ENCODE assay signal across 17 cellular contexts in the genomic region with DNA sequence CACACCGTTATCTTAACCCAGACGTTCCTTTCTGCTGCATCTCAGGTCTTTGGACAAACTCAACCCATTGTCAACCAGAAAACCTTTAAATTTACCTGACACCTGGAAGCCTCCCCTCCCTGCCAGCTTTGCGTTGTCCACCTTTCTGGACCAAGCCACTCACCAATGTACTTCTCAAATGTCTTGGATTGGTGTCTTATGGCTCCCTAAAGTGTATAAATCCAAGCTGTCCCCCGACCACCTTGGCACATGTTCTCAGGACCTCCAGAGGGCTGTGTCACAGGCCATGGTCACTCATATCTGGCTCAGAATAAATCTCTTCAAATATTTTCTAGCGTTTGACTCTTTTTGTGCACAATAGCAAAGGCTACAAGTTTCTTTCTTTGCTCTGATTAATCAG.
A peak's percentile ranks its signal among the peaks of the same experiment; 100 is the strongest.
DNase-seq lines count a peak whose midpoint lies in the region; ATAC-seq and TF ChIP-seq lines count a peak whose summit lies in the region.
"Had no signal": no experiment of that assay in that cellular context is flagged by ENCODE, and none has a peak within 500 bp of the region (broad histone marks: within the 10 kb centered on the region; RNA-seq: fewer than 3 reads in every experiment).

No MANE protein-coding gene starts in this region.

- POLR2A ChIA-PET in T-cell (lab: Charles Lee): no interaction called here

- H2BK12ac ChIP-seq in neuronal stem cell (ENCODE audit: low read length): no peak overlapping the region

- H2AK5ac ChIP-seq in neuronal stem cell (ENCODE audit: low read depth, low read length): peak overlapping the region; percentile 9

- ATAC-seq in left ventricle myocardium superior (no peak), heart right ventricle (no peak), T-cell (replicated peaks in 1 of 4) (no peak)
- no peak for ATAC-seq in stimulated activated effector memory CD8-positive, alpha-beta T cell treated with anti-CD3 and anti-CD28 coated beads, Interleukin-12 subunit alpha, Interleukin-12 subunit beta, amount 100 ng/mL, for 72 hours
- no peak for ATAC-seq in activated T-cell treated with anti-CD3 and anti-CD28 coated beads, Interleukin-2, amount 50 U/mL, for 4 hours
- ATAC-seq: A549 had no signal

- peak overlapping the region; percentile 7 for H3K27ac Mint-ChIP-seq in stimulated activated effector memory CD8-positive, alpha-beta T cell treated with anti-CD3 and anti-CD28 coated beads, Interleukin-12 subunit alpha, Interleukin-12 subunit beta, amount 100 ng/mL, for 72 hours
- H3K27ac Mint-ChIP-seq in T-cell: no peak overlapping the region
- H3K27ac Mint-ChIP-seq: H9 had no signal

- no peaks in the 10 kb centered on the region for H3K36me3 ChIP-seq in heart right ventricle
- H3K36me3 ChIP-seq in neuronal stem cell (replicated peaks in 1 of 2; ENCODE audit: control insufficient read depth in 2 of 2, insufficient read depth in 2 of 2, low read length in 2 of 2): no peaks in the 10 kb centered on the region
- H3K36me3 ChIP-seq: BLaER1 had no signal

- H4K91ac ChIP-seq in neuronal stem cell (ENCODE audit: low read depth, low read length, poor library complexity): no peak overlapping the region

- peak; percentile 6 for DNase-seq in left ventricle myocardium superior
- DNase-seq in heart right ventricle: no peak
- DNase-seq in neuronal stem cell (ENCODE audit: low spot score): no peak
- no peak for DNase-seq in stimulated activated effector memory CD8-positive, alpha-beta T cell treated with anti-CD3 and anti-CD28 coated beads, Interleukin-12 subunit alpha, Interleukin-12 subunit beta, amount 100 ng/mL, for 72 hours (ENCODE audit: low spot score in 2 of 2)
- DNase-seq in epidermal melanocyte (ENCODE audit: insufficient read length, low spot score): no peak
- no peak for DNase-seq in activated T-cell treated with anti-CD3 and anti-CD28 coated beads, Interleukin-2, amount 50 U/mL, for 4 hours
- no peak for DNase-seq in T-cell
- DNase-seq: CD4-positive, alpha-beta memory T cell; DMS153; DMS79; GDM1; GOT3; H9 had no signal

- H3K4me3 ChIP-seq in heart right ventricle: no peak overlapping the region
- H3K4me3 ChIP-seq in neuronal stem cell (ENCODE audit: low read length in 2 of 2): no peak overlapping the region
- H3K4me3 ChIP-seq: A549, BLaER1 had no signal

- no peak overlapping the region for H3K4ac ChIP-seq in neuronal stem cell (ENCODE audit: low read length)

- H3K9ac ChIP-seq in neuronal stem cell (ENCODE audit: low read depth, low read length, poor library complexity): no peak overlapping the region
- H3K9ac ChIP-seq: BLaER1 had no signal

- H3K14ac ChIP-seq in neuronal stem cell (ENCODE audit: low read length): no peak overlapping the region

- no peak overlapping the region for H2BK120ac ChIP-seq in neuronal stem cell (ENCODE audit: low read depth, low read length)

- H3K27me3 Mint-ChIP-seq in activated T-cell treated with anti-CD3 and anti-CD28 coated beads, Interleukin-2, amount 50 U/mL, for 4 hours (ENCODE audit: low read depth): no peaks in the 10 kb centered on the region
- H3K27me3 Mint-ChIP-seq in T-cell: peaks cover 5% of the 10 kb centered on the region in 2 donors

- no peak overlapping the region for H3K27ac ChIP-seq in heart right ventricle
- no peak overlapping the region for H3K27ac ChIP-seq in neuronal stem cell (replicated peaks; ENCODE audit: low read length)
- H3K27ac ChIP-seq: 22Rv1, A549, BLaER1 had no signal

- H3K18ac ChIP-seq in neuronal stem cell (ENCODE audit: low read length): no peak overlapping the region

- intact Hi-C loops in left ventricle myocardium superior (cut with micrococcal nuclease) (no loop called here), heart right ventricle (cut with DNase I) (loop anchor here in 6 of 10 donors (5.0 to 10.0 kb wide), 6 partner anchors 74 to 251 kb away; a partner anchor contains a TSS)

- H3K23ac ChIP-seq in neuronal stem cell (ENCODE audit: low read depth, low read length, poor library complexity): no peak overlapping the region

- TF ChIP-seq CTCF in heart right ventricle (IDR thresholded peaks at IDR 0.05): no peak

- 75 to 89% methylated on average over 5 of the region's 5 CpGs for WGBS in heart right ventricle, 2 donors
- WGBS in neuronal stem cell (ENCODE audit: extremely low coverage in 2 of 2, insufficient read length in 2 of 2, insufficient replicate concordance in 1 of 2), 2 donors: no CpG with 5 or more reads among the region's 5 CpGs

- H3K79me1 ChIP-seq in neuronal stem cell (ENCODE audit: low read depth, low read length): no peaks in the 10 kb centered on the region

- H3K27me3 ChIP-seq in heart right ventricle (no peaks in the 10 kb centered on the region), neuronal stem cell (ENCODE audit: control insufficient read depth in 3 of 3, insufficient read depth in 3 of 3, low read depth in 1 of 3, low read length in 3 of 3) (peaks cover 0 to 9% (median 0%) of the 10 kb centered on the region in 3 experiments)
- H3K27me3 ChIP-seq: BLaER1 had no signal

- no peaks in the 10 kb centered on the region for H3K4me1 Mint-ChIP-seq in stimulated activated effector memory CD8-positive, alpha-beta T cell treated with anti-CD3 and anti-CD28 coated beads, Interleukin-12 subunit alpha, Interleukin-12 subunit beta, amount 100 ng/mL, for 72 hours
- H3K4me1 Mint-ChIP-seq in activated T-cell treated with anti-CD3 and anti-CD28 coated beads, Interleukin-2, amount 50 U/mL, for 4 hours (ENCODE audit: low read depth): no peaks in the 10 kb centered on the region
- H3K4me1 Mint-ChIP-seq in T-cell: no peaks in the 10 kb centered on the region
- H3K4me1 Mint-ChIP-seq: CD4-positive, alpha-beta memory T cell had no signal

- H3K4me1 ChIP-seq in heart right ventricle: peaks cover 0 to 31% (median 14%) of the 10 kb centered on the region in 9 donors
- H3K4me1 ChIP-seq in neuronal stem cell (ENCODE audit: control insufficient read depth in 2 of 2, insufficient read depth in 1 of 2, low read depth in 1 of 2, low read length in 2 of 2): peaks cover 0 to 7% of the 10 kb centered on the region in 2 donors
- H3K4me1 ChIP-seq: A549 had no signal

- H2AFZ ChIP-seq in neuronal stem cell (ENCODE audit: low read length): no peak overlapping the region

- no peak overlapping the region for H2BK15ac ChIP-seq in neuronal stem cell (ENCODE audit: low read length)

- no peak overlapping the region for H3K4me2 ChIP-seq in neuronal stem cell (ENCODE audit: insufficient read depth, low read length, poor library complexity, severe bottlenecking)
- H3K4me2 ChIP-seq: A549, BLaER1 had no signal

- H2BK5ac ChIP-seq in neuronal stem cell (ENCODE audit: low read length): no peak overlapping the region

- H4K8ac ChIP-seq in neuronal stem cell (ENCODE audit: low read depth, low read length): no peak overlapping the region

- H3K9me3 ChIP-seq in heart right ventricle (peaks cover 0 to 8% (median 0%) of the 10 kb centered on the region in 11 donors), neuronal stem cell (replicated peaks in 1 of 2; ENCODE audit: control insufficient read depth in 2 of 2, insufficient read depth in 1 of 2, low read depth in 1 of 2, low read length in 2 of 2) (no peaks in the 10 kb centered on the region)
- H3K9me3 ChIP-seq: A549, BLaER1 had no signal

- H3K9me3 Mint-ChIP-seq in stimulated activated effector memory CD8-positive, alpha-beta T cell treated with anti-CD3 and anti-CD28 coated beads, Interleukin-12 subunit alpha, Interleukin-12 subunit beta, amount 100 ng/mL, for 72 hours: peaks cover 5% of the 10 kb centered on the region
- H3K9me3 Mint-ChIP-seq in activated T-cell treated with anti-CD3 and anti-CD28 coated beads, Interleukin-2, amount 50 U/mL, for 4 hours: peaks cover 6% of the 10 kb centered on the region
- H3K9me3 Mint-ChIP-seq in T-cell: peaks cover 0 to 8% (median 8%) of the 10 kb centered on the region in 3 donors

- H3K36me3 Mint-ChIP-seq in stimulated activated effector memory CD8-positive, alpha-beta T cell treated with anti-CD3 and anti-CD28 coated beads, Interleukin-12 subunit alpha, Interleukin-12 subunit beta, amount 100 ng/mL, for 72 hours: no peaks in the 10 kb centered on the region
- H3K36me3 Mint-ChIP-seq in activated T-cell treated with anti-CD3 and anti-CD28 coated beads, Interleukin-2, amount 50 U/mL, for 4 hours (ENCODE audit: insufficient read depth): no peaks in the 10 kb centered on the region
- H3K36me3 Mint-ChIP-seq in T-cell: no peaks in the 10 kb centered on the region
- H3K36me3 Mint-ChIP-seq: CD14-positive monocyte had no signal

- CTCF ChIA-PET in T-cell (lab: Charles Lee): no interaction called here

- no peak overlapping the region for H3K4me3 Mint-ChIP-seq in stimulated activated effector memory CD8-positive, alpha-beta T cell treated with anti-CD3 and anti-CD28 coated beads, Interleukin-12 subunit alpha, Interleukin-12 subunit beta, amount 100 ng/mL, for 72 hours
- H3K4me3 Mint-ChIP-seq in activated T-cell treated with anti-CD3 and anti-CD28 coated beads, Interleukin-2, amount 50 U/mL, for 4 hours: no peak overlapping the region
- H3K4me3 Mint-ChIP-seq in T-cell: no peak overlapping the region
- H3K4me3 Mint-ChIP-seq: CD14-positive monocyte; CD4-positive, alpha-beta memory T cell; H9 had no signal
